In genomic region chr5:10559151-10559550, GRCh38 we compare ENCODE assay signal across 13 cellular contexts. TPM values are rescaled to one million over a fixed set of nuclear protein-coding genes. Genes with fewer than 3 reads are reported as not detected.
DNase-seq lines count a peak whose midpoint lies in the region; ATAC-seq and TF ChIP-seq lines count a peak whose summit lies in the region.
"Had no signal": no experiment of that assay in that cellular context is flagged by ENCODE, and none has a peak within 500 bp of the region (broad histone marks: within the 10 kb centered on the region; RNA-seq: fewer than 3 reads in every experiment).

No MANE protein-coding gene starts in this region.

- POLR2A ChIA-PET in Caco-2 (lab: Charles Lee) = interaction anchor here (1.4 kb wide), 1 partner anchor 8 kb away, joined by 7 read pairs; no protein-coding TSS in a partner anchor

- peaks cover 5% of the 10 kb centered on the region; the same call in 1 of the 2 replicates for H3K79me2 ChIP-seq in OCI-LY3 (ENCODE audit: low read length)

- intact Hi-C loops in Caco-2 (cut with micrococcal nuclease; ENCODE audit: unreplicated experiment) (no loop called here), ascending aorta (cut with DNase I) (no loop called here)

- no peak for DNase-seq in Caco-2
- DNase-seq in memory B cell (ENCODE audit: low spot score in 2 of 2) = no peak
- DNase-seq in activated T-cell treated with anti-CD3 and anti-CD28 coated beads, Interleukin-2, amount 50 U/mL, for 24 hours = no peak
- DNase-seq in ascending aorta (ENCODE audit: low spot score in 2 of 2) = no peak
- no peak for DNase-seq in DMS79 (lab: John Stamatoyannopoulos, UW)
- DNase-seq: CD8-positive, alpha-beta memory T cell; DMS 273 treated with DMSO at 0.1 percent for 48 hours; H7 had no signal

- H2AFZ ChIP-seq in OCI-LY3 (ENCODE audit: low read depth, low read length) = no peak overlapping the region
- H2AFZ ChIP-seq: GM23338 had no signal

- H3K36me3 ChIP-seq in Caco-2 (ENCODE audit: control insufficient read depth, insufficient read depth, low read length) (no peaks in the 10 kb centered on the region), OCI-LY3 (replicated peaks; ENCODE audit: low read depth, low read length) (no peaks in the 10 kb centered on the region), ascending aorta (no peaks in the 10 kb centered on the region)

- H3K4me3 Mint-ChIP-seq in Caco-2 (ENCODE audit: unreplicated experiment) (no peak overlapping the region), memory B cell (no peak overlapping the region)
- H3K4me3 Mint-ChIP-seq in activated T-cell treated with anti-CD3 and anti-CD28 coated beads, Interleukin-2, amount 50 U/mL, for 24 hours = no peak overlapping the region
- H3K4me3 Mint-ChIP-seq: GM23338 had no signal

- peaks cover 30% of the 10 kb centered on the region for H3K4me1 Mint-ChIP-seq in Caco-2 (ENCODE audit: low read depth, unreplicated experiment)
- H3K4me1 Mint-ChIP-seq in memory B cell = peaks cover 33% of the 10 kb centered on the region
- H3K4me1 Mint-ChIP-seq in activated T-cell treated with anti-CD3 and anti-CD28 coated beads, Interleukin-2, amount 50 U/mL, for 24 hours (ENCODE audit: low read depth) = peaks cover 5% of the 10 kb centered on the region
- H3K4me1 Mint-ChIP-seq: GM23338 had no signal

- TF ChIP-seq CTCF in Caco-2 (IDR thresholded peaks at IDR 0.05; ENCODE audit: insufficient read depth in 1 of 2, low read depth in 1 of 2, low read length in 1 of 2, severe bottlenecking in 1 of 2, unreplicated experiment in 1 of 2) = no peak
- TF ChIP-seq CTCF in OCI-LY3 (IDR thresholded peaks at IDR 0.05; ENCODE audit: low read depth, low read length) = no peak
- no peak for TF ChIP-seq CTCF in ascending aorta (IDR thresholded peaks at IDR 0.05)

- H3K4me3 ChIP-seq in Caco-2 (ENCODE audit: low read depth, low read length) = no peak overlapping the region
- H3K4me3 ChIP-seq in OCI-LY3 (ENCODE audit: low read length) = no peak overlapping the region
- H3K4me3 ChIP-seq in ascending aorta = no peak overlapping the region
- H3K4me3 ChIP-seq: GM12878, GM23338 had no signal

- H3K4me1 ChIP-seq in Caco-2 = peaks cover 45% of the 10 kb centered on the region
- peaks cover 62% of the 10 kb centered on the region for H3K4me1 ChIP-seq in OCI-LY3 (ENCODE audit: low read length)
- peaks cover 0 to 5% of the 10 kb centered on the region in 2 donors for H3K4me1 ChIP-seq in ascending aorta

- ATAC-seq in memory B cell (ENCODE audit: low read depth) (no peak), GM21381 (IDR thresholded peaks at IDR 0.05; ENCODE audit: unreplicated experiment) (no peak)
- ATAC-seq: GM12878, GM23338 had no signal

- no peaks in the 10 kb centered on the region for H3K27me3 Mint-ChIP-seq in Caco-2 (ENCODE audit: insufficient read depth, unreplicated experiment)
- H3K27me3 Mint-ChIP-seq in memory B cell = no peaks in the 10 kb centered on the region
- peaks cover 29% of the 10 kb centered on the region for H3K27me3 Mint-ChIP-seq in activated T-cell treated with anti-CD3 and anti-CD28 coated beads, Interleukin-2, amount 50 U/mL, for 24 hours

- H3K27ac ChIP-seq in OCI-LY3 (ENCODE audit: low read length) (no peak overlapping the region), ascending aorta (no peak overlapping the region)

- H3K27me3 ChIP-seq in Caco-2 (replicated peaks; ENCODE audit: control insufficient read depth, insufficient read depth, low read length) (no peaks in the 10 kb centered on the region), OCI-LY3 (ENCODE audit: low read depth, low read length) (peaks cover 5% of the 10 kb centered on the region), ascending aorta (no peaks in the 10 kb centered on the region)

- CTCF ChIA-PET in Caco-2 (lab: Charles Lee) = interaction anchor here (0.6 kb wide), 1 partner anchor 32 kb away, joined by 4 read pairs; no protein-coding TSS in a partner anchor

- H3K4me2 ChIP-seq in OCI-LY3 (ENCODE audit: low read length) = 0 out of 2 replicates have a peak overlapping the region, but pooled peaks have one; percentile 46
- H3K4me2 ChIP-seq: GM23338 had no signal

- peak overlapping the region; percentile 64 for H3K27ac Mint-ChIP-seq in Caco-2 (ENCODE audit: unreplicated experiment)
- H3K27ac Mint-ChIP-seq in memory B cell = peak overlapping the region; percentile 95
- H3K27ac Mint-ChIP-seq in activated T-cell treated with anti-CD3 and anti-CD28 coated beads, Interleukin-2, amount 50 U/mL, for 24 hours = no peak overlapping the region
- H3K27ac Mint-ChIP-seq: CD8-positive, alpha-beta memory T cell; GM23338 had no signal

- H4K20me1 ChIP-seq in OCI-LY3 (ENCODE audit: insufficient read depth, low read length) = no peaks in the 10 kb centered on the region

- no peaks in the 10 kb centered on the region for H3K9me3 ChIP-seq in Caco-2
- H3K9me3 ChIP-seq in OCI-LY3 (ENCODE audit: insufficient read depth, low read length) = no peaks in the 10 kb centered on the region
- no peaks in the 10 kb centered on the region for H3K9me3 ChIP-seq in ascending aorta

- H3K36me3 Mint-ChIP-seq in Caco-2 (ENCODE audit: insufficient read depth, unreplicated experiment) (no peaks in the 10 kb centered on the region), memory B cell (no peaks in the 10 kb centered on the region)
- H3K36me3 Mint-ChIP-seq in activated T-cell treated with anti-CD3 and anti-CD28 coated beads, Interleukin-2, amount 50 U/mL, for 24 hours (ENCODE audit: low read depth) = no peaks in the 10 kb centered on the region
- H3K36me3 Mint-ChIP-seq: CD8-positive, alpha-beta memory T cell had no signal

- no TSS peak for BruUV-seq in Caco-2 (replicated peaks; lab: Mats Ljungman, UMichigan)

- no peaks in the 10 kb centered on the region for H3K9me3 Mint-ChIP-seq in Caco-2 (ENCODE audit: unreplicated experiment)
- H3K9me3 Mint-ChIP-seq in memory B cell = no peaks in the 10 kb centered on the region
- no peaks in the 10 kb centered on the region for H3K9me3 Mint-ChIP-seq in activated T-cell treated with anti-CD3 and anti-CD28 coated beads, Interleukin-2, amount 50 U/mL, for 24 hours
- H3K9me3 Mint-ChIP-seq: CD8-positive, alpha-beta memory T cell; GM23338 had no signal

- H3K9ac ChIP-seq in OCI-LY3 (ENCODE audit: low read length) = no peak overlapping the region

RNA-seq across cellular contexts. Expression of gene ANKRD33B, which starts 4.7 kb away (rescaled TPM):
- 22.8 and 25.3 TPM in 2 replicates for total RNA-seq in Caco-2 (2022)
- 7.2 TPM for total RNA-seq in ascending aorta
- total RNA-seq: HT-29 had no signal
